Comparison of ENCODE assay signal across 12 cellular contexts in genomic region chr6:17355404-17355774, GRCh38. TPM values are rescaled to one million over a fixed set of nuclear protein-coding genes. Genes with fewer than 3 reads are reported as not detected.
DNase-seq lines count a peak whose midpoint lies in the region; ATAC-seq and TF ChIP-seq lines count a peak whose summit lies in the region.
"Had no signal": no experiment of that assay in that cellular context is flagged by ENCODE, and none has a peak within 500 bp of the region (broad histone marks: within the 10 kb centered on the region; RNA-seq: fewer than 3 reads in every experiment).

No MANE protein-coding gene starts in this region.

- H2BK20ac ChIP-seq in IMR-90 (ENCODE audit: low read depth, low read length): peak overlapping the region; percentile 87; the same call in 1 of the 2 replicates

- peak overlapping the region in 1 of 2 experiments; percentile 84; a peak in 2 of 4 replicates for H4K8ac ChIP-seq in IMR-90 (ENCODE audit: low read depth in 2 of 2, low read length in 2 of 2)

- no peak for TF ChIP-seq CTCF in IMR-90 (conservative IDR thresholded peaks at IDR 0.05; ENCODE audit: low read depth, low read length)
- no peak for TF ChIP-seq CTCF in esophagus muscularis mucosa (IDR thresholded peaks at IDR 0.05)
- no peak for TF ChIP-seq CTCF in gastrocnemius medialis (IDR thresholded peaks at IDR 0.05 in 4 of 5, conservative IDR thresholded peaks at IDR 0.05 in 1 of 5)

- dilution Hi-C loops in IMR-90 (cut with HindIII; ENCODE audit: low sequenced_read_pairs, unreplicated experiment): no loop called here

- peak overlapping the region in 9 of 11 experiments; percentile 46 to 91 (median 83); a peak in 18 of 22 replicates for H3K27ac ChIP-seq in BLaER1 treated with 17β-estradiol and CSF1 and Interleukin-3, amounts not matched to agents 10 nM and 100 nM
- H3K27ac ChIP-seq in IMR-90 (ENCODE audit: insufficient read depth, low read length): no peak overlapping the region
- H3K27ac ChIP-seq in esophagus muscularis mucosa (replicated peaks in 1 of 4): peak overlapping the region; percentile 35 to 58 (median 48)
- peak overlapping the region in 3 of 4 donors; percentile 60 to 68 (median 63) for H3K27ac ChIP-seq in gastrocnemius medialis

- peak overlapping the region; percentile 72; the same call in 2 of the 3 replicates for H2BK15ac ChIP-seq in IMR-90 (ENCODE audit: low read depth, low read length)

- no peaks in the 10 kb centered on the region for H3K79me1 ChIP-seq in IMR-90 (ENCODE audit: low read depth in 1 of 2, low read length in 2 of 2)

- no peak overlapping the region for H2BK5ac ChIP-seq in IMR-90 (ENCODE audit: low read depth, low read length, poor library complexity, severe bottlenecking)

- H3K23ac ChIP-seq in IMR-90 (ENCODE audit: low read depth, low read length): 0 out of 2 replicates have a peak overlapping the region, but pooled peaks have one; percentile 88

- CTCF ChIA-PET in IMR-90 (lab: Yijun Ruan, JAX): interaction anchor here (0.7 kb wide), 2 partner anchors 63 to 169 kb away, joined by 3 read pairs; no protein-coding TSS in a partner anchor

- BruUV-seq in IMR-90 (replicated peaks; lab: Mats Ljungman, UMichigan): no TSS peak

- no peaks in the 10 kb centered on the region for H3K27me3 ChIP-seq in BLaER1 treated with 17β-estradiol and CSF1 and Interleukin-3, amounts not matched to agents 10 nM and 100 nM
- H3K27me3 ChIP-seq in IMR-90 (ENCODE audit: control insufficient read depth, insufficient read depth, low read length) (no peaks in the 10 kb centered on the region), esophagus muscularis mucosa (no peaks in the 10 kb centered on the region), gastrocnemius medialis (no peaks in the 10 kb centered on the region)

- H3K36me3 ChIP-seq in BLaER1 treated with 17β-estradiol and CSF1 and Interleukin-3, amounts not matched to agents 10 nM and 100 nM: 0 out of 22 replicates have a peak, but pooled peaks cover 0 to 6% (median 0%) of the 10 kb centered on the region in 11 experiments
- no peaks in the 10 kb centered on the region for H3K36me3 ChIP-seq in IMR-90 (ENCODE audit: control insufficient read depth, insufficient read depth, low read length)
- H3K36me3 ChIP-seq in esophagus muscularis mucosa: no peaks in the 10 kb centered on the region
- no peaks in the 10 kb centered on the region for H3K36me3 ChIP-seq in gastrocnemius medialis

- peak overlapping the region; percentile 45 to 87 (median 58) for H3K4me2 ChIP-seq in BLaER1 treated with 17β-estradiol and CSF1 and Interleukin-3, amounts not matched to agents 10 nM and 100 nM
- no peak overlapping the region for H3K4me2 ChIP-seq in IMR-90 (ENCODE audit: low read depth, low read length)

- TF ChIP-seq EP300 in esophagus muscularis mucosa (IDR thresholded peaks at IDR 0.05): no peak

- H2BK120ac ChIP-seq in IMR-90 (ENCODE audit: low read depth, low read length): peak overlapping the region; percentile 90

- H3K4me1 ChIP-seq in BLaER1 treated with 17β-estradiol and CSF1 and Interleukin-3, amounts not matched to agents 10 nM and 100 nM: peaks cover 14 to 35% (median 26%) of the 10 kb centered on the region in 10 experiments
- H3K4me1 ChIP-seq in IMR-90 (ENCODE audit: control insufficient read depth, insufficient read depth, low read length) (peaks cover 4% of the 10 kb centered on the region), esophagus muscularis mucosa (peaks cover 0 to 20% (median 7%) of the 10 kb centered on the region in 4 donors), gastrocnemius medialis (peaks cover 0 to 9% of the 10 kb centered on the region in 2 donors)

- H3K4ac ChIP-seq in IMR-90 (ENCODE audit: low read depth, low read length): peak overlapping the region; percentile 73; the same call in 1 of the 2 replicates

- no peak overlapping the region for H2AK9ac ChIP-seq in IMR-90 (replicated peaks; ENCODE audit: low read depth, low read length, poor library complexity)

- H4K5ac ChIP-seq in IMR-90 (ENCODE audit: low read depth, low read length): peak overlapping the region; percentile 38; the same call in 1 of the 2 replicates

- H3K56ac ChIP-seq in IMR-90 (ENCODE audit: extremely low read depth, insufficient read depth, low read length): no peak overlapping the region

- H3K9me1 ChIP-seq in IMR-90 (ENCODE audit: insufficient read depth, low read length): no peaks in the 10 kb centered on the region

- H4K91ac ChIP-seq in IMR-90 (ENCODE audit: insufficient read depth, low read depth, low read length): peak overlapping the region; percentile 31; the same call in 1 of the 2 replicates

- 0 out of 20 replicates have a peak overlapping the region, but pooled peaks of 1 of the 10 experiments have one; percentile 2 for H3K4me3 ChIP-seq in BLaER1 treated with 17β-estradiol and CSF1 and Interleukin-3, amounts not matched to agents 10 nM and 100 nM
- H3K4me3 ChIP-seq in IMR-90 (ENCODE audit: insufficient read depth, low read depth, low read length): no peak overlapping the region
- H3K4me3 ChIP-seq in esophagus muscularis mucosa: no peak overlapping the region
- H3K4me3 ChIP-seq in gastrocnemius medialis: no peak overlapping the region

- peak overlapping the region in 7 of 11 experiments; percentile 30 to 75 (median 67); a peak in 13 of 22 replicates for H3K9ac ChIP-seq in BLaER1 treated with 17β-estradiol and CSF1 and Interleukin-3, amounts not matched to agents 10 nM and 100 nM
- no peak overlapping the region for H3K9ac ChIP-seq in IMR-90 (ENCODE audit: low read depth, low read length)

- H3K14ac ChIP-seq in IMR-90 (replicated peaks; ENCODE audit: low read depth, low read length): 0 out of 2 replicates have a peak overlapping the region, but pooled peaks have one; percentile 57

- no peak for TF ChIP-seq RAD21 in IMR-90 (IDR thresholded peaks at IDR 0.05; ENCODE audit: low read length)

- POLR2A ChIA-PET in IMR-90 (lab: Charles Lee; ENCODE audit: unreplicated experiment): no interaction called here

- no peaks in the 10 kb centered on the region for H4K20me1 ChIP-seq in BLaER1 treated with 17β-estradiol and CSF1 and Interleukin-3, amounts not matched to agents 10 nM and 100 nM
- no peaks in the 10 kb centered on the region for H4K20me1 ChIP-seq in IMR-90 (ENCODE audit: insufficient read depth, low read length)

- no peak for DNase-seq in IMR-90
- DNase-seq in esophagus muscularis mucosa (ENCODE audit: extremely low spot score): no peak
- no peak for DNase-seq in gastrocnemius medialis
- no peak for DNase-seq in G401 (ENCODE audit: low spot score)
- no peak for DNase-seq in EL
- DNase-seq: CD4-positive, CD25-positive, alpha-beta regulatory T cell; DMS 273 treated with DMSO at 0.1 percent for 48 hours; DMS79; GDM1; HCEC 1CT had no signal

- H3K9me3 ChIP-seq in BLaER1 treated with 17β-estradiol and CSF1 and Interleukin-3, amounts not matched to agents 10 nM and 100 nM (replicated peaks in 1 of 11): peaks cover 21 to 57% (median 45%) of the 10 kb centered on the region in 11 experiments
- H3K9me3 ChIP-seq in IMR-90 (ENCODE audit: control insufficient read depth, insufficient read depth, low read length): peaks cover 2% of the 10 kb centered on the region; the same call in 1 of the 2 replicates
- no peaks in the 10 kb centered on the region for H3K9me3 ChIP-seq in esophagus muscularis mucosa
- H3K9me3 ChIP-seq in gastrocnemius medialis: no peaks in the 10 kb centered on the region

- WGBS in IMR-90 (ENCODE audit: extremely low coverage in 2 of 2, insufficient read length in 1 of 2), 2 experiments: no CpG with 5 or more reads among the region's 2 CpGs
- whole genome bisulfite sequencing in esophagus muscularis mucosa: 72% methylated on average over 2 of the region's 2 CpGs

- intact Hi-C loops in IMR-90 (cut with micrococcal nuclease) (no loop called here), esophagus muscularis mucosa (cut with DNase I) (no loop called here), gastrocnemius medialis (cut with DNase I; ENCODE audit: low total_unique reads) (no loop called here)

- TF ChIP-seq POLR2A in IMR-90 (IDR thresholded peaks at IDR 0.05; ENCODE audit: low read depth, low read length) (no peak), esophagus muscularis mucosa (IDR thresholded peaks at IDR 0.05; ENCODE audit: low read depth) (no peak), gastrocnemius medialis (IDR thresholded peaks at IDR 0.05) (no peak)

- H3K18ac ChIP-seq in IMR-90 (ENCODE audit: low read depth, low read length): peak overlapping the region; percentile 81; the same call in 1 of the 2 replicates

- H2AK5ac ChIP-seq in IMR-90 (ENCODE audit: low read depth, low read length): peak overlapping the region; percentile 46; the same call in 1 of the 2 replicates

- H2AFZ ChIP-seq in IMR-90 (replicated peaks; ENCODE audit: low read length, poor library complexity): no peak overlapping the region

- in situ Hi-C loops in IMR-90 (cut with MboI; ENCODE audit: low sequenced_read_pairs) (no loop called here), gastrocnemius medialis (cut with MboI; ENCODE audit: low sequenced_read_pairs in 4 of 4) (loop anchor here in 2 of 4 donors (25.0 kb wide), 1 partner anchor 193 kb away; no protein-coding TSS in a partner anchor), G401 (cut with HindIII; ENCODE audit: low sequenced_read_pairs) (no loop called here)

- ATAC-seq in IMR-90 (ENCODE audit: low read depth) (no peak), gastrocnemius medialis (no peak), HG03196 (IDR thresholded peaks at IDR 0.05; ENCODE audit: unreplicated experiment) (no peak)

TF ChIP-seq in IMR-90, 13 proteins besides CTCF, POLR2A, EP300 and RAD21:
- TF ChIP-seq BHLHE40 (IDR thresholded peaks at IDR 0.05; ENCODE audit: low read depth, low read length) (no peak), CEBPB (IDR thresholded peaks at IDR 0.05; ENCODE audit: low read depth, low read length) (no peak), MAFK (IDR thresholded peaks at IDR 0.05; ENCODE audit: low read depth, low read length) (no peak), USF2 (IDR thresholded peaks at IDR 0.05; ENCODE audit: low read depth, low read length) (no peak), MAZ (IDR thresholded peaks at IDR 0.05; ENCODE audit: borderline replicate concordance, low read depth, low read length) (no peak), FOS (IDR thresholded peaks at IDR 0.05; ENCODE audit: low read depth, low read length) (no peak), SMC3 (IDR thresholded peaks at IDR 0.05; ENCODE audit: low read depth, low read length) (no peak)

RNA-seq across cellular contexts. Expression of gene CAP2, which starts 38.0 kb away (rescaled TPM):
- total RNA-seq in IMR-90 (2012; rRNA removed) (14.5 and 16.1 TPM in 2 replicates), esophagus muscularis mucosa (10 to 100 TPM; 38.3 to 55.6 (median 55.1) TPM), gastrocnemius medialis (100 to 1,000 TPM; 208 to 439 (median 295) TPM)
- 27.5 and 31.3 TPM in 2 replicates for polyA plus RNA-seq in IMR-90 (2012; rRNA removed)
- polyA plus RNA-seq in IMR-90 (2012; cell fraction: cytosol; rRNA removed): 13.4 TPM in 2 replicates
- 8.4 and 28.5 TPM in 2 replicates for polyA plus RNA-seq in IMR-90 (2012; cell fraction: nucleus; rRNA removed; ENCODE audit: low replicate concordance)
- total RNA-seq in G401 (2014; rRNA removed; shearing (Covaris generic)): 1.0 and 5.3 TPM in 2 replicates
- total RNA-seq: CD4-positive, CD25-positive, alpha-beta regulatory T cell had no signal
- polyA plus RNA-seq: CD4-positive, CD25-positive, alpha-beta regulatory T cell had no signal
